ENCODE assay signal across 34 cellular contexts in genomic region chr12:106776897-106777296, GRCh38.
"Had no signal": no experiment of that assay in that cellular context is flagged by ENCODE, and none has a peak within 500 bp of the region (broad histone marks: within the 10 kb centered on the region; RNA-seq: fewer than 3 reads in every experiment).

No MANE protein-coding gene starts in this region.

- H3K4me3 Mint-ChIP-seq: activated naive CD4-positive, alpha-beta T cell treated with anti-CD3 and anti-CD28 coated beads for 36 hours had no signal

- DNase-seq: activated CD4-positive, alpha-beta T cell treated with anti-CD3 and anti-CD28 coated beads for 1 hour; activated CD4-positive, alpha-beta T cell treated with anti-CD3 and anti-CD28 coated beads for 48 hours; activated CD4-positive, alpha-beta T cell treated with anti-CD3 and anti-CD28 coated beads, Interleukin-2, amount 50 U/mL, for 4 hours; activated CD4-positive, CD25-positive, alpha-beta regulatory T cell; activated CD8-positive, alpha-beta T cell treated with anti-CD3 and anti-CD28 coated beads for 36 hours; activated gamma-delta T cell treated with Interleukin-2 at 50 U/mL for 16 hours; activated naive CD4-positive, alpha-beta T cell treated with anti-CD3 and anti-CD28 coated beads for 36 hours; activated T-cell treated with anti-CD3 and anti-CD28 coated beads, Interleukin-2, amount 50 U/mL, for 1 hour; adrenal gland; brain microvascular endothelial cell; Karpas-422; MG63; NCI-H1048; NCI-H1105 treated with DMSO at 0.1 percent for 48 hours; NCI-H1436 treated with DMSO at 0.1 percent for 48 hours; NCI-H187; NCI-H2029 treated with DMSO at 0.1 percent for 48 hours; NCI-H2107; NCI-H2171; NCI-H510A; NCI-H526; NCI-H748 treated with DMSO at 0.1 percent for 48 hours; NK-92 treated with Interleukin-12 subunit alpha and Interleukin-12 subunit beta, amount 100 ng/mL, for 24 hours; PC-9; SW 1271; T-helper 1 cell; T-helper 2 cell; T-helper 9 cell had no signal

- H3K4me3 ChIP-seq: adrenal gland, MG63, PC-9 had no signal

- ATAC-seq: activated CD8-positive, alpha-beta T cell treated with anti-CD3 and anti-CD28 coated beads for 36 hours; activated naive CD4-positive, alpha-beta T cell treated with anti-CD3 and anti-CD28 coated beads, Interleukin-2, amount 50 U/mL, for 72 hours; Right ventricle myocardium inferior had no signal

- H2AFZ ChIP-seq: PC-9 had no signal

- FAIRE-seq: RCC 7860 had no signal

- H3K27ac Mint-ChIP-seq: activated CD8-positive, alpha-beta T cell treated with anti-CD3 and anti-CD28 coated beads for 36 hours; activated naive CD4-positive, alpha-beta T cell treated with anti-CD3 and anti-CD28 coated beads for 36 hours; activated naive CD4-positive, alpha-beta T cell treated with anti-CD3 and anti-CD28 coated beads, Interleukin-2, amount 50 U/mL, for 72 hours had no signal

- H3K9me3 ChIP-seq: adrenal gland, MG63 had no signal

- H3K27me3 ChIP-seq: adrenal gland, brain microvascular endothelial cell, MG63 had no signal

- H3K27me3 Mint-ChIP-seq: activated CD8-positive, alpha-beta T cell treated with anti-CD3 and anti-CD28 coated beads for 36 hours; central memory CD8-positive, alpha-beta T cell had no signal

- H3K36me3 ChIP-seq: adrenal gland, brain microvascular endothelial cell, MG63 had no signal

- H3K9me3 Mint-ChIP-seq: activated CD8-positive, alpha-beta T cell treated with anti-CD3 and anti-CD28 coated beads for 36 hours; activated naive CD4-positive, alpha-beta T cell treated with anti-CD3 and anti-CD28 coated beads for 36 hours; activated naive CD4-positive, alpha-beta T cell treated with anti-CD3 and anti-CD28 coated beads, Interleukin-2, amount 50 U/mL, for 72 hours; central memory CD8-positive, alpha-beta T cell had no signal

- H3K27ac ChIP-seq: adrenal gland, brain microvascular endothelial cell, PC-9, RWPE1, VCaP had no signal

- H3K4me2 ChIP-seq: PC-9 had no signal
